In genomic region chr1:152024228-152024627, GRCh38 we compare ENCODE assay signal across 2 cellular contexts.
TF ChIP-seq lines count a peak whose summit lies in the region.

No MANE protein-coding gene starts in this region.

TF ChIP-seq in GM23338, 12 proteins besides CTCF, POLR2A, EP300 and RAD21:
- TF ChIP-seq REST (IDR thresholded peaks at IDR 0.05; ENCODE audit: unreplicated experiment) (no peak), ZNF462 (CRISPR knock-in tag; IDR thresholded peaks at IDR 0.05) (no peak), ZNF331 (CRISPR knock-in tag; IDR thresholded peaks at IDR 0.05; ENCODE audit: low read depth) (no peak), EZH2 (IDR thresholded peaks at IDR 0.05; ENCODE audit: low read depth, unreplicated experiment) (no peak), CREB1 (CRISPR knock-in tag; IDR thresholded peaks at IDR 0.05; ENCODE audit: low read depth) (no peak), ZNF114 (CRISPR knock-in tag; IDR thresholded peaks at IDR 0.05) (no peak), EZH2phosphoT487 (IDR thresholded peaks at IDR 0.05; ENCODE audit: unreplicated experiment) (no peak), NANOG (IDR thresholded peaks at IDR 0.05; ENCODE audit: borderline replicate concordance) (no peak)

TF ChIP-seq in H1, 55 proteins besides CTCF, POLR2A, EP300 and RAD21:
- TF ChIP-seq HDAC2 (IDR thresholded peaks at IDR 0.05; ENCODE audit: borderline replicate concordance in 1 of 2, low read depth in 2 of 2, low read length in 2 of 2) (no peak), YY1 (IDR thresholded peaks at IDR 0.05; ENCODE audit: low read depth, low read length) (no peak)
TF ChIP-seq in H1: peak in this region for 0.
